ENCODE assay signal across 12 cellular contexts in genomic region chr16:14002416-14002815, GRCh38.
DNase-seq lines count a peak whose midpoint lies in the region; ATAC-seq and TF ChIP-seq lines count a peak whose summit lies in the region.
"Had no signal": no experiment of that assay in that cellular context is flagged by ENCODE, and none has a peak within 500 bp of the region (broad histone marks: within the 10 kb centered on the region; RNA-seq: fewer than 3 reads in every experiment).

No MANE protein-coding gene starts in this region.

- H3K36me3 ChIP-seq in SK-N-MC (ENCODE audit: insufficient read depth, low read length) (no peaks in the 10 kb centered on the region), endocrine pancreas (ENCODE audit: control insufficient read depth, insufficient read depth, low read length) (no peaks in the 10 kb centered on the region), parathyroid adenoma (ENCODE audit: control insufficient read depth, insufficient read depth, low read length) (no peaks in the 10 kb centered on the region)
- H3K36me3 ChIP-seq: cardiac muscle cell had no signal

- H3K4me1 ChIP-seq in endocrine pancreas (ENCODE audit: control insufficient read depth, insufficient read depth, low read length) (no peaks in the 10 kb centered on the region), parathyroid adenoma (peaks cover 13% of the 10 kb centered on the region)

- H3K4me3 ChIP-seq in SK-N-MC (peak overlapping the region; percentile 65), endocrine pancreas (ENCODE audit: control insufficient read depth, insufficient read depth, low read length) (peak overlapping the region; percentile 38), parathyroid adenoma (ENCODE audit: low read depth, low read length) (no peak overlapping the region)
- H3K4me3 ChIP-seq: cardiac muscle cell had no signal

- no peak for ATAC-seq in esophagus mucosa

- DNase-seq in GM20000 (ENCODE audit: low spot score) (peak; percentile 7), SK-N-MC (ENCODE audit: low read depth, low spot score) (no peak), NOMO-1 treated with dmso at 0.1 percent for 144 hours (lab: John Stamatoyannopoulos, UW; ENCODE audit: unreplicated experiment) (no peak)
- no peak for DNase-seq in activated CD4-positive, CD25-positive, alpha-beta regulatory T cell treated with anti-CD3 and anti-CD28 coated beads, Interleukin-2, amount 50 U/mL, for 72 hours
- no peak for DNase-seq in central memory CD4-positive, alpha-beta T cell
- DNase-seq: activated gamma-delta T cell treated with Interleukin-2 at 50 U/mL for 16 hours; CD8-positive, alpha-beta memory T cell; NCI-H1930 had no signal

- TF ChIP-seq CTCF in GM20000 (IDR thresholded peaks at IDR 0.05; ENCODE audit: extremely low read depth, missing control alignments) (no peak), parathyroid adenoma (IDR thresholded peaks at IDR 0.05) (no peak)

- H3K9me3 ChIP-seq in SK-N-MC (ENCODE audit: low read depth, low read length) (no peaks in the 10 kb centered on the region), endocrine pancreas (ENCODE audit: control insufficient read depth, low read length) (no peaks in the 10 kb centered on the region), parathyroid adenoma (ENCODE audit: control insufficient read depth, low read length) (no peaks in the 10 kb centered on the region)

- H2AFZ ChIP-seq in parathyroid adenoma, result no peak overlapping the region

- no peak overlapping the region for H3K9ac ChIP-seq in SK-N-MC (ENCODE audit: insufficient read length)
- H3K9ac ChIP-seq in endocrine pancreas (ENCODE audit: control insufficient read depth, insufficient read depth, low read length), result no peak overlapping the region
- no peak overlapping the region for H3K9ac ChIP-seq in parathyroid adenoma

- H3K27me3 ChIP-seq in endocrine pancreas (ENCODE audit: control insufficient read depth, insufficient read depth, low read length) (no peaks in the 10 kb centered on the region), parathyroid adenoma (ENCODE audit: control insufficient read depth, insufficient read depth, low read length) (no peaks in the 10 kb centered on the region)
- H3K27me3 ChIP-seq: cardiac muscle cell had no signal

- no peaks in the 10 kb centered on the region for H3K79me2 ChIP-seq in parathyroid adenoma

- H3K27ac ChIP-seq in SK-N-MC (no peak overlapping the region), parathyroid adenoma (peak overlapping the region; percentile 16)

- no peak overlapping the region for H3K4me2 ChIP-seq in parathyroid adenoma (ENCODE audit: low read length)
